In genomic region chr18:78879072-78879883, GRCh38 we compare ENCODE assay signal across 8 cellular contexts.
A peak's percentile ranks its signal among the peaks of the same experiment; 100 is the strongest.
DNase-seq lines count a peak whose midpoint lies in the region; ATAC-seq and TF ChIP-seq lines count a peak whose summit lies in the region.
"Not testable (repeated sequence)": the region's sequence is repeated elsewhere in the genome, so short reads cannot be mapped to it uniquely, and the experiment has no call there.

No MANE protein-coding gene starts in this region.

- not testable (repeated sequence) for H3K9me3 Mint-ChIP-seq in mesothelial cell of epicardium

- H3K4me1 Mint-ChIP-seq in mesothelial cell of epicardium: not testable (repeated sequence)

- 87 to 90% methylated on average over 56 of the region's 56 CpGs for whole genome bisulfite sequencing in upper lobe of left lung, 2 donors

- H3K27ac ChIP-seq in coronary artery, upper lobe of left lung: not testable (repeated sequence)

- not testable (repeated sequence) for ATAC-seq in upper lobe of left lung (ENCODE audit: low FRiP score in 2 of 2)

- H3K27me3 Mint-ChIP-seq in mesothelial cell of epicardium (ENCODE audit: low read depth): peaks cover 17% of the 10 kb centered on the region

- not testable (repeated sequence) for H3K36me3 ChIP-seq in upper lobe of left lung

- H3K36me3 Mint-ChIP-seq in mesothelial cell of epicardium: not testable (repeated sequence)

- TF ChIP-seq CTCF in coronary artery (IDR thresholded peaks at IDR 0.05): not testable (repeated sequence)
- TF ChIP-seq CTCF in mesothelial cell of epicardium (IDR thresholded peaks at IDR 0.05; ENCODE audit: unreplicated experiment) (peak; percentile 77), upper lobe of left lung (IDR thresholded peaks at IDR 0.05) (peak in 5 of 6 experiments; percentile 17 to 43 (median 36))

- H3K4me1 ChIP-seq in upper lobe of left lung: not testable (repeated sequence)

- DNase-seq in DMS53 (lab: John Stamatoyannopoulos, UW) (peak; percentile 46), HT-29 (ENCODE audit: low spot score) (peak; percentile 3), NCI-H345 (lab: John Stamatoyannopoulos, UW) (peak; percentile 4), SK-MEL-5 (ENCODE audit: low read depth, low spot score) (peak; percentile 52), coronary artery (ENCODE audit: low spot score) (peak; percentile 43), iPS DF 19.7 (ENCODE audit: low read depth, low spot score) (peak; percentile 7), upper lobe of left lung (peak in 1 of 2 donors; percentile 73)
- not testable (repeated sequence) for DNase-seq in mesothelial cell of epicardium (ENCODE audit: low spot score in 2 of 2, unreplicated experiment in 2 of 2)

- not testable (repeated sequence) for H3K27me3 ChIP-seq in upper lobe of left lung

- not testable (repeated sequence) for H3K27ac Mint-ChIP-seq in mesothelial cell of epicardium

- H3K4me3 ChIP-seq in coronary artery, upper lobe of left lung: not testable (repeated sequence)

- H3K9me3 ChIP-seq in upper lobe of left lung: not testable (repeated sequence)

- not testable (repeated sequence) for H3K4me3 Mint-ChIP-seq in mesothelial cell of epicardium

- TF ChIP-seq EP300 in upper lobe of left lung (IDR thresholded peaks at IDR 0.05): not testable (repeated sequence)

- in situ Hi-C loops in SK-MEL-5 (cut with HindIII; ENCODE audit: low pct_unique_long_range_greater_than_20kb, low sequenced_read_pairs): not testable (repeated sequence)

- TF ChIP-seq POLR2A in upper lobe of left lung (IDR thresholded peaks at IDR 0.05): not testable (repeated sequence)
